ENCODE assay signal across 1 cellular context in genomic region chr19:49924004-49924880, GRCh38.
TF ChIP-seq lines count a peak whose summit lies in the region.

No MANE protein-coding gene starts in this region.

TF ChIP-seq in H1, 55 proteins besides CTCF, POLR2A, EP300 and RAD21:
- no peak for TF ChIP-seq JUN (IDR thresholded peaks at IDR 0.05; ENCODE audit: low read depth, low read length)
- TF ChIP-seq ZNF274 (IDR thresholded peaks at IDR 0.05; ENCODE audit: borderline replicate concordance, extremely low read depth, low read length), result no peak
- no peak for TF ChIP-seq HDAC2 (IDR thresholded peaks at IDR 0.05; ENCODE audit: borderline replicate concordance in 1 of 2, low read depth in 2 of 2, low read length in 2 of 2)
- peak; percentile 72; the same call in 1 of the 2 replicates for TF ChIP-seq TBP (IDR thresholded peaks at IDR 0.05; ENCODE audit: low read depth, low read length)
- TF ChIP-seq SIX5 (IDR thresholded peaks at IDR 0.05; ENCODE audit: low read depth, low read length), result no peak
- peak; percentile 75 for TF ChIP-seq CEBPB (IDR thresholded peaks at IDR 0.05; ENCODE audit: low read depth, low read length)
